ENCODE assay signal across 10 cellular contexts in the genomic region with DNA sequence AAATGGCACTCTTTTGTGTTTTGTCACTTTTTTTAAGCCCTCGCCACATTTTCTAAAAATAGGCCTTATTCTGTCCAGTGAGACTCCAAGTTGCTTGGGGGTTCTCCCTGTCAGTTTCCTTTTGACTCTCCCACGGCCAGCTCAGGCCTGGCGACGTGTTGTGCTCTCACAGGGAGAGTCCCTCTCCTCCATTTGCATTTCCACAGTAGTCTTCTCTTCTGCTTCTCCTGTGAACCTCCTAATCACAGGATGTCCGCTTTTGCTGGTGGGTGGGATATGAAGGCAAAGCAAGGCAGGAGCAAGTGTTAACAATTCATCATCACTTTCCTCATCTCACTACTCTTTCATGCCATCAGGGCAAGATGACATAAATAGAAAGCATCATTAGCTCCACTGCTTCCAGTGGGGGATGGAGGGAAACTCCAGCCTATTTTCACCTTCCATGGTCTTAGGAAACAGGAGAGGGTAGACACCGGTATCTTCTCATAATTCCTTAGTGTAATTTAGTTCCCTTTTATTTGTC.
DNase-seq lines count a peak whose midpoint lies in the region; ATAC-seq, FAIRE-seq and TF ChIP-seq lines count a peak whose summit lies in the region.
"Had no signal": no experiment of that assay in that cellular context is flagged by ENCODE, and none has a peak within 500 bp of the region (broad histone marks: within the 10 kb centered on the region; RNA-seq: fewer than 3 reads in every experiment).

No MANE protein-coding gene starts in this region.

- H3K36me3 Mint-ChIP-seq in natural killer cell treated with Interleukin-12 subunit alpha and Interleukin-12 subunit beta and Interleukin-15 and Interleukin-18, amount 100 ng/mL, for 72 hours = no peaks in the 10 kb centered on the region

- FAIRE-seq in GM18507 (lab: Jason Lieb, UNC) = peak; percentile 99

- TF ChIP-seq CTCF in foreskin keratinocyte (conservative IDR thresholded peaks at IDR 0.05) = no peak

- peak overlapping the region; percentile 54 to 55 for H3K27ac Mint-ChIP-seq in natural killer cell treated with Interleukin-12 subunit alpha and Interleukin-12 subunit beta and Interleukin-15 and Interleukin-18, amount 100 ng/mL, for 72 hours
- H3K27ac Mint-ChIP-seq: dendritic cell treated with granulocyte-macrophage colony-stimulating factor and Interleukin-4, amounts not matched to agents 40 ng/mL and 50 ng/mL, for 4 days had no signal

- no peak overlapping the region for H3K4me3 ChIP-seq in right cardiac atrium (ENCODE audit: low read length)

- H3K9me3 ChIP-seq in right cardiac atrium (ENCODE audit: control insufficient read depth, low read length) = no peaks in the 10 kb centered on the region

- peak; percentile 64 for DNase-seq in GM18507 (ENCODE audit: extremely low spot score, insufficient read length, low read depth)
- DNase-seq in natural killer cell treated with Interleukin-12 subunit alpha and Interleukin-12 subunit beta and Interleukin-15 and Interleukin-18, amount 100 ng/mL, for 72 hours (ENCODE audit: low spot score) = peak; percentile 93
- no peak for DNase-seq in NCI-H526 (lab: John Stamatoyannopoulos, UW)
- no peak for DNase-seq in right cardiac atrium
- DNase-seq in NCI-H1436 (lab: John Stamatoyannopoulos, UW) = no peak
- no peak for DNase-seq in foreskin keratinocyte
- DNase-seq: NK-92 treated with Interleukin-12 subunit alpha and Interleukin-12 subunit beta, amount 100 ng/mL, for 24 hours had no signal

- ATAC-seq in GM21529 (IDR thresholded peaks at IDR 0.05; ENCODE audit: unreplicated experiment) (peak; percentile 78), HG03558 (IDR thresholded peaks at IDR 0.05; ENCODE audit: extremely low read depth, unreplicated experiment) (peak; percentile 57), right cardiac atrium (no peak), foreskin keratinocyte (no peak)
- ATAC-seq in natural killer cell treated with Interleukin-12 subunit alpha and Interleukin-12 subunit beta and Interleukin-15 and Interleukin-18, amount 100 ng/mL, for 72 hours = peak; percentile 98

- peaks cover 0 to 11% of the 10 kb centered on the region in 2 donors for H3K27me3 Mint-ChIP-seq in natural killer cell treated with Interleukin-12 subunit alpha and Interleukin-12 subunit beta and Interleukin-15 and Interleukin-18, amount 100 ng/mL, for 72 hours
- H3K27me3 Mint-ChIP-seq: dendritic cell treated with granulocyte-macrophage colony-stimulating factor and Interleukin-4, amounts not matched to agents 40 ng/mL and 50 ng/mL, for 4 days had no signal

- intact Hi-C loops in right cardiac atrium (cut with DNase I) = loop anchor here in 1 of 4 donors (10.0 kb wide), 1 partner anchor 101 kb away; a partner anchor contains a TSS

- H3K27ac ChIP-seq in right cardiac atrium (ENCODE audit: low read length) = no peak overlapping the region
- H3K27ac ChIP-seq in foreskin keratinocyte = no peak overlapping the region

- H3K4me1 ChIP-seq in right cardiac atrium (ENCODE audit: control insufficient read depth, insufficient read depth, low read length) (peaks cover 9% of the 10 kb centered on the region), foreskin keratinocyte (peaks cover 4% of the 10 kb centered on the region)

- H3K9me3 Mint-ChIP-seq in natural killer cell treated with Interleukin-12 subunit alpha and Interleukin-12 subunit beta and Interleukin-15 and Interleukin-18, amount 100 ng/mL, for 72 hours = no peaks in the 10 kb centered on the region
- H3K9me3 Mint-ChIP-seq: dendritic cell treated with granulocyte-macrophage colony-stimulating factor and Interleukin-4, amounts not matched to agents 40 ng/mL and 50 ng/mL, for 4 days had no signal

- H3K4me1 Mint-ChIP-seq in natural killer cell treated with Interleukin-12 subunit alpha and Interleukin-12 subunit beta and Interleukin-15 and Interleukin-18, amount 100 ng/mL, for 72 hours (ENCODE audit: low read depth in 2 of 2) = peaks cover 61 to 64% of the 10 kb centered on the region in 2 donors

- H3K27me3 ChIP-seq in right cardiac atrium (ENCODE audit: control insufficient read depth, insufficient read depth) (no peaks in the 10 kb centered on the region), foreskin keratinocyte (no peaks in the 10 kb centered on the region)

- H3K4me3 Mint-ChIP-seq in natural killer cell treated with Interleukin-12 subunit alpha and Interleukin-12 subunit beta and Interleukin-15 and Interleukin-18, amount 100 ng/mL, for 72 hours = peak overlapping the region; percentile 62
- H3K4me3 Mint-ChIP-seq: dendritic cell treated with granulocyte-macrophage colony-stimulating factor and Interleukin-4, amounts not matched to agents 40 ng/mL and 50 ng/mL, for 4 days had no signal

- 28% methylated on average over 6 of the region's 6 CpGs for whole genome bisulfite sequencing in right cardiac atrium

Comparison
In these comparisons a context has a peak if more than half of its experiments do, and no peak if none do; other contexts are left out.
1. DNase-seq: peak in GM18507 (single experiment) and natural killer cell treated with Interleukin-12 subunit alpha and Interleukin-12 subunit beta and Interleukin-15 and Interleukin-18, amount 100 ng/mL, for 72 hours (single experiment); none in NCI-H526 (0 of 2), right cardiac atrium (0 of 3), NCI-H1436 (single experiment) and foreskin keratinocyte (0 of 2).
2. ATAC-seq: peak in GM21529 (single experiment), HG03558 (single experiment) and natural killer cell treated with Interleukin-12 subunit alpha and Interleukin-12 subunit beta and Interleukin-15 and Interleukin-18, amount 100 ng/mL, for 72 hours (2 of 2); none in right cardiac atrium (0 of 2) and foreskin keratinocyte (single experiment).